Comparison of ENCODE assay signal across 1 cellular context in genomic region chr1:196733091-196733970, GRCh38.
TF ChIP-seq lines count a peak whose summit lies in the region.

No MANE protein-coding gene starts in this region.

TF ChIP-seq in HepG2, 621 proteins besides CTCF, POLR2A, EP300 and RAD21 (continued from another document):
- TF ChIP-seq UBTF (CRISPR knock-in tag; IDR thresholded peaks at IDR 0.05) (no peak), ZBTB44 (CRISPR knock-in tag; IDR thresholded peaks at IDR 0.05) (no peak), HNRNPLL (IDR thresholded peaks at IDR 0.05; ENCODE audit: low read depth, low read length, poor library complexity, severe bottlenecking) (no peak), PRMT3 (CRISPR knock-in tag; IDR thresholded peaks at IDR 0.05; ENCODE audit: borderline replicate concordance, low read depth) (no peak)
TF ChIP-seq in HepG2: peak in this region for 0.
